ENCODE assay signal across 8 cellular contexts in genomic region chr19:19033426-19034203, GRCh38. TPM values are rescaled to one million over a fixed set of nuclear protein-coding genes. Genes with fewer than 3 reads are reported as not detected.
DNase-seq lines count a peak whose midpoint lies in the region; ATAC-seq and TF ChIP-seq lines count a peak whose summit lies in the region.

TSS of gene ARMC6 (plus strand) at chr19:19033603. CDS start at chr19:19034210, 607 bp downstream.
TSS of gene SUGP2 (minus strand) at chr19:19033517. CDS start at chr19:19031071, 2,446 bp downstream.

- CTCF ChIA-PET in BJ (lab: Yijun Ruan, JAX), result no interaction called here
- CTCF ChIA-PET in activated CD4-positive, alpha-beta T cell treated with anti-CD3 and anti-CD28 coated beads, Interleukin-2, amount 10 ng/mL, durations not matched to agents 7 days and 5 days (lab: Charles Lee), result no interaction called here

- H3K4me3 ChIP-seq in BJ (ENCODE audit: low read depth, low read length), result peak within 1 kb of the TSS; percentile 67
- H3K4me3 ChIP-seq in coronary artery, result peak within 1 kb of the TSS; percentile 92

- peaks cover 37% of the 10 kb centered on the region for H3K36me3 Mint-ChIP-seq in activated CD4-positive, alpha-beta T cell treated with anti-CD3 and anti-CD28 coated beads, Interleukin-2, amount 10 ng/mL, durations not matched to agents 7 days and 5 days (ENCODE audit: low read depth)

- peak within 1 kb of the TSS; percentile 93 to 96 for H3K27ac ChIP-seq in coronary artery

- H3K4me1 Mint-ChIP-seq in activated CD4-positive, alpha-beta T cell treated with anti-CD3 and anti-CD28 coated beads, Interleukin-2, amount 10 ng/mL, durations not matched to agents 7 days and 5 days, result peaks cover 43% of the 10 kb centered on the region

- DNase-seq in BJ (ENCODE audit: low read depth) (peak; percentile 56), NCI-H526 treated with DMSO at 0.1 percent for 48 hours (lab: John Stamatoyannopoulos, UW) (peak; percentile 71), coronary artery (ENCODE audit: low spot score) (peak; percentile 88), left lobe of liver (ENCODE audit: low spot score) (peak; percentile 91)
- DNase-seq in activated CD4-positive, alpha-beta T cell treated with anti-CD3 and anti-CD28 coated beads, Interleukin-2, amount 10 ng/mL, durations not matched to agents 7 days and 5 days, result peak; percentile 88
- peak; percentile 89 for DNase-seq in stimulated activated CD4-positive, alpha-beta T cell treated with anti-CD3 and anti-CD28 coated beads, Interleukin-1b, Interleukin-23, amount 100 ng/mL, for 48 hours

- H3K27me3 ChIP-seq in BJ (ENCODE audit: control insufficient read depth, insufficient read depth, low read length), result no peaks in the 10 kb centered on the region

- ATAC-seq in GM19324 (IDR thresholded peaks at IDR 0.05; ENCODE audit: low FRiP score, unreplicated experiment) (peak; percentile 84), HG03460 (IDR thresholded peaks at IDR 0.05; ENCODE audit: unreplicated experiment) (peak; percentile 56), left lobe of liver (peak; percentile 84)

- peak within 1 kb of the TSS; percentile 99 for H3K4me3 Mint-ChIP-seq in activated CD4-positive, alpha-beta T cell treated with anti-CD3 and anti-CD28 coated beads, Interleukin-2, amount 10 ng/mL, durations not matched to agents 7 days and 5 days

- H3K36me3 ChIP-seq in BJ (ENCODE audit: control insufficient read depth, insufficient read depth, low read length), result peaks cover 2% of the 10 kb centered on the region; the same call in 1 of the 2 replicates

- TF ChIP-seq CTCF in BJ (IDR thresholded peaks at IDR 0.05; ENCODE audit: insufficient read depth, low read depth, low read length), result no peak; the same call in 1 of the 2 replicates
- TF ChIP-seq CTCF in coronary artery (IDR thresholded peaks at IDR 0.05), result no peak

- POLR2A ChIA-PET in BJ (lab: Charles Lee), result no interaction called here
- POLR2A ChIA-PET in activated CD4-positive, alpha-beta T cell treated with anti-CD3 and anti-CD28 coated beads, Interleukin-2, amount 10 ng/mL, durations not matched to agents 7 days and 5 days (lab: Charles Lee), result no interaction called here

- H3K9me3 Mint-ChIP-seq in activated CD4-positive, alpha-beta T cell treated with anti-CD3 and anti-CD28 coated beads, Interleukin-2, amount 10 ng/mL, durations not matched to agents 7 days and 5 days, result no peaks in the 10 kb centered on the region

- no peaks in the 10 kb centered on the region for H3K27me3 Mint-ChIP-seq in activated CD4-positive, alpha-beta T cell treated with anti-CD3 and anti-CD28 coated beads, Interleukin-2, amount 10 ng/mL, durations not matched to agents 7 days and 5 days

- peak within 1 kb of the TSS; percentile 97 for H3K27ac Mint-ChIP-seq in activated CD4-positive, alpha-beta T cell treated with anti-CD3 and anti-CD28 coated beads, Interleukin-2, amount 10 ng/mL, durations not matched to agents 7 days and 5 days

RNA-seq across cellular contexts. Expression of gene ARMC6, which starts in this region (rescaled TPM):
- polyA plus RNA-seq in BJ (2011; rRNA removed), result 20.7 and 31.5 TPM in 2 replicates
- 25.1 and 40.5 TPM in 2 replicates for polyA minus RNA-seq in BJ (2011; rRNA and poly(A)+ RNA removed)
- total RNA-seq in activated CD4-positive, alpha-beta T cell treated with anti-CD3 and anti-CD28 coated beads, Interleukin-2, amount 10 ng/mL, durations not matched to agents 7 days and 5 days, result 10 to 100 TPM; 38.6 to 39.3 TPM
- total RNA-seq in left lobe of liver, result 50.9 TPM

RNA-seq across cellular contexts. Expression of gene SUGP2, which starts in this region (rescaled TPM):
- 33.0 and 37.4 TPM in 2 replicates for polyA plus RNA-seq in BJ (2011; rRNA removed)
- 14.6 and 16.8 TPM in 2 replicates for polyA minus RNA-seq in BJ (2011; rRNA and poly(A)+ RNA removed)
- total RNA-seq in activated CD4-positive, alpha-beta T cell treated with anti-CD3 and anti-CD28 coated beads, Interleukin-2, amount 10 ng/mL, durations not matched to agents 7 days and 5 days, result 100 to 1,000 TPM; 128 to 144 TPM
- 35.4 TPM for total RNA-seq in left lobe of liver

Comparison
In these comparisons a context has a peak if more than half of its experiments do, and no peak if none do; other contexts are left out.
1. Peak in every context shown above with its lines: DNase-seq, ATAC-seq, H3K4me3 ChIP-seq and H3K27ac ChIP-seq.